ENCODE assay signal across 9 cellular contexts in genomic region chr4:120052840-120053239, GRCh38.
A peak's percentile ranks its signal among the peaks of the same experiment; 100 is the strongest.
DNase-seq lines count a peak whose midpoint lies in the region; ATAC-seq and TF ChIP-seq lines count a peak whose summit lies in the region.
"Had no signal": no experiment of that assay in that cellular context is flagged by ENCODE, and none has a peak within 500 bp of the region (broad histone marks: within the 10 kb centered on the region; RNA-seq: fewer than 3 reads in every experiment).

No MANE protein-coding gene starts in this region.

- H3K4me1 ChIP-seq in HEK293 (ENCODE audit: control insufficient read depth, insufficient read depth, low read length), result no peaks in the 10 kb centered on the region

- no peak for ATAC-seq in HG02885 (IDR thresholded peaks at IDR 0.05; ENCODE audit: poor library complexity, unreplicated experiment)
- ATAC-seq in GM19397 (IDR thresholded peaks at IDR 0.05; ENCODE audit: unreplicated experiment), result no peak

- H3K27ac ChIP-seq in HEK293 (ENCODE audit: extremely low read depth, low read depth, low read length), result no peak overlapping the region

- H3K9me3 ChIP-seq in HEK293 (ENCODE audit: control insufficient read depth, insufficient read depth, low read depth, low read length), result no peaks in the 10 kb centered on the region

- DNase-seq in ACHN (peak; percentile 28), astrocyte of the hippocampus (ENCODE audit: low read depth, low spot score) (peak; percentile 92), iris pigment epithelial cell (ENCODE audit: low read depth) (peak; percentile 100), SKM-1 (lab: John Stamatoyannopoulos, UW; ENCODE audit: unreplicated experiment) (no peak), NCI-H510A (lab: John Stamatoyannopoulos, UW) (no peak)
- DNase-seq: activated CD4-positive, alpha-beta T cell treated with anti-CD3 and anti-CD28 coated beads, Interleukin-2, amount 50 U/mL, for 1 hour had no signal

- in situ Hi-C loops in ACHN (cut with HindIII; ENCODE audit: low pct_ligation_motif_present, low pct_unique_long_range_greater_than_20kb, low sequenced_read_pairs), result no loop called here

- H3K36me3 ChIP-seq in HEK293 (ENCODE audit: control insufficient read depth in 2 of 2, insufficient read depth in 1 of 2, low read length in 2 of 2), result peaks cover 0 to 22% of the 10 kb centered on the region in 2 experiments; a peak in 2 of 3 replicates

- CTCF ChIA-PET in HEK293 (lab: Yijun Ruan, JAX), result interaction anchor here (1.5 kb wide), 1 partner anchor 424 kb away, joined by 5 read pairs; the partner anchor contains the start of gene PDE5A

- no peak overlapping the region for H3K4me3 ChIP-seq in HEK293 (ENCODE audit: low read depth, low read length)

- TF ChIP-seq CTCF in HEK293 (tag by site-specific recombination; IDR thresholded peaks at IDR 0.05), result no peak

- POLR2A ChIA-PET in HEK293 (lab: Yijun Ruan, JAX), result no interaction called here

TF ChIP-seq in HEK293, 187 proteins besides CTCF, POLR2A, EP300 and RAD21:
- TF ChIP-seq SP2 (tag by site-specific recombination; IDR thresholded peaks at IDR 0.05) (peak; percentile 13; the same call in 1 of the 2 replicates), TCF7L2 (IDR thresholded peaks at IDR 0.05; ENCODE audit: borderline replicate concordance, low read depth, low read length) (no peak), ZBTB21 (tag by site-specific recombination; IDR thresholded peaks at IDR 0.05) (0 out of 2 replicates have a peak, but pooled peaks have one; percentile 26), ZNF664 (tag by site-specific recombination; IDR thresholded peaks at IDR 0.05) (no peak), RBAK (tag by site-specific recombination; IDR thresholded peaks at IDR 0.05) (no peak), ZNF600 (tag by site-specific recombination; IDR thresholded peaks at IDR 0.05) (peak; percentile 90)
- TF ChIP-seq, protein P1, sequence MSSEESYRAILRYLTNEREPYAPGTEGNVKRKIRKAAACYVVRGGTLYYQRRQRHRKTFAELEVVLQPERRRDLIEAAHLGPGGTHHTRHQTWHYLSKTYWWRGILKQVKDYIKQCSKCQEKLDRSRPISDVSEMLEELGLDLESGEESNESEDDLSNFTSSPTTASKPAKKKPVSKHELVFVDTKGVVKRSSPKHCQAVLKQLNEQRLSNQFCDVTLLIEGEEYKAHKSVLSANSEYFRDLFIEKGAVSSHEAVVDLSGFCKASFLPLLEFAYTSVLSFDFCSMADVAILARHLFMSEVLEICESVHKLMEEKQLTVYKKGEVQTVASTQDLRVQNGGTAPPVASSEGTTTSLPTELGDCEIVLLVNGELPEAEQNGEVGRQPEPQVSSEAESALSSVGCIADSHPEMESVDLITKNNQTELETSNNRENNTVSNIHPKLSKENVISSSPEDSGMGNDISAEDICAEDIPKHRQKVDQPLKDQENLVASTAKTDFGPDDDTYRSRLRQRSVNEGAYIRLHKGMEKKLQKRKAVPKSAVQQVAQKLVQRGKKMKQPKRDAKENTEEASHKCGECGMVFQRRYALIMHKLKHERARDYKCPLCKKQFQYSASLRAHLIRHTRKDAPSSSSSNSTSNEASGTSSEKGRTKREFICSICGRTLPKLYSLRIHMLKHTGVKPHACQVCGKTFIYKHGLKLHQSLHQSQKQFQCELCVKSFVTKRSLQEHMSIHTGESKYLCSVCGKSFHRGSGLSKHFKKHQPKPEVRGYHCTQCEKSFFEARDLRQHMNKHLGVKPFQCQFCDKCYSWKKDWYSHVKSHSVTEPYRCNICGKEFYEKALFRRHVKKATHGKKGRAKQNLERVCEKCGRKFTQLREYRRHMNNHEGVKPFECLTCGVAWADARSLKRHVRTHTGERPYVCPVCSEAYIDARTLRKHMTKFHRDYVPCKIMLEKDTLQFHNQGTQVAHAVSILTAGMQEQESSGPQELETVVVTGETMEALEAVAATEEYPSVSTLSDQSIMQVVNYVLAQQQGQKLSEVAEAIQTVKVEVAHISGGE (tag by site-specific recombination; conservative IDR thresholded peaks at IDR 0.05; ENCODE audit: low read depth), result no peak

Comparison
In these comparisons a context has a peak if more than half of its experiments do, and no peak if none do; other contexts are left out.
1. DNase-seq: peak in ACHN (single experiment), astrocyte of the hippocampus (single experiment) and iris pigment epithelial cell (single experiment); none in SKM-1 (single experiment) and NCI-H510A (single experiment).